1 cellular context compared by ENCODE assay signal in genomic region chr20:23586735-23587525, GRCh38.
TF ChIP-seq lines count a peak whose summit lies in the region.

No MANE protein-coding gene starts in this region.

TF ChIP-seq in HepG2, 621 proteins besides CTCF, POLR2A, EP300 and RAD21 (continued from another document and continues in another):
- no peak for TF ChIP-seq DBP (CRISPR knock-in tag; IDR thresholded peaks at IDR 0.05; ENCODE audit: not compliant biosample characterization)
- peak; percentile 56; the same call in 1 of the 2 replicates for TF ChIP-seq ZNF784 (CRISPR knock-in tag; IDR thresholded peaks at IDR 0.05; ENCODE audit: borderline replicate concordance)
- TF ChIP-seq E2F1 (CRISPR knock-in tag; IDR thresholded peaks at IDR 0.05) = no peak
- no peak for TF ChIP-seq ZNF180 (CRISPR knock-in tag; IDR thresholded peaks at IDR 0.05; ENCODE audit: borderline replicate concordance, low read depth)
- no peak for TF ChIP-seq FOXC1 (CRISPR knock-in tag; IDR thresholded peaks at IDR 0.05; ENCODE audit: borderline replicate concordance)
- no peak for TF ChIP-seq ZNF430 (CRISPR knock-in tag; IDR thresholded peaks at IDR 0.05)
- no peak for TF ChIP-seq NFIB (CRISPR knock-in tag; IDR thresholded peaks at IDR 0.05; ENCODE audit: borderline replicate concordance)
- no peak for TF ChIP-seq PCBP2 (optimal IDR thresholded peaks at IDR 0.05; ENCODE audit: low read depth, low read length, poor library complexity, severe bottlenecking)
- TF ChIP-seq, protein P1, sequence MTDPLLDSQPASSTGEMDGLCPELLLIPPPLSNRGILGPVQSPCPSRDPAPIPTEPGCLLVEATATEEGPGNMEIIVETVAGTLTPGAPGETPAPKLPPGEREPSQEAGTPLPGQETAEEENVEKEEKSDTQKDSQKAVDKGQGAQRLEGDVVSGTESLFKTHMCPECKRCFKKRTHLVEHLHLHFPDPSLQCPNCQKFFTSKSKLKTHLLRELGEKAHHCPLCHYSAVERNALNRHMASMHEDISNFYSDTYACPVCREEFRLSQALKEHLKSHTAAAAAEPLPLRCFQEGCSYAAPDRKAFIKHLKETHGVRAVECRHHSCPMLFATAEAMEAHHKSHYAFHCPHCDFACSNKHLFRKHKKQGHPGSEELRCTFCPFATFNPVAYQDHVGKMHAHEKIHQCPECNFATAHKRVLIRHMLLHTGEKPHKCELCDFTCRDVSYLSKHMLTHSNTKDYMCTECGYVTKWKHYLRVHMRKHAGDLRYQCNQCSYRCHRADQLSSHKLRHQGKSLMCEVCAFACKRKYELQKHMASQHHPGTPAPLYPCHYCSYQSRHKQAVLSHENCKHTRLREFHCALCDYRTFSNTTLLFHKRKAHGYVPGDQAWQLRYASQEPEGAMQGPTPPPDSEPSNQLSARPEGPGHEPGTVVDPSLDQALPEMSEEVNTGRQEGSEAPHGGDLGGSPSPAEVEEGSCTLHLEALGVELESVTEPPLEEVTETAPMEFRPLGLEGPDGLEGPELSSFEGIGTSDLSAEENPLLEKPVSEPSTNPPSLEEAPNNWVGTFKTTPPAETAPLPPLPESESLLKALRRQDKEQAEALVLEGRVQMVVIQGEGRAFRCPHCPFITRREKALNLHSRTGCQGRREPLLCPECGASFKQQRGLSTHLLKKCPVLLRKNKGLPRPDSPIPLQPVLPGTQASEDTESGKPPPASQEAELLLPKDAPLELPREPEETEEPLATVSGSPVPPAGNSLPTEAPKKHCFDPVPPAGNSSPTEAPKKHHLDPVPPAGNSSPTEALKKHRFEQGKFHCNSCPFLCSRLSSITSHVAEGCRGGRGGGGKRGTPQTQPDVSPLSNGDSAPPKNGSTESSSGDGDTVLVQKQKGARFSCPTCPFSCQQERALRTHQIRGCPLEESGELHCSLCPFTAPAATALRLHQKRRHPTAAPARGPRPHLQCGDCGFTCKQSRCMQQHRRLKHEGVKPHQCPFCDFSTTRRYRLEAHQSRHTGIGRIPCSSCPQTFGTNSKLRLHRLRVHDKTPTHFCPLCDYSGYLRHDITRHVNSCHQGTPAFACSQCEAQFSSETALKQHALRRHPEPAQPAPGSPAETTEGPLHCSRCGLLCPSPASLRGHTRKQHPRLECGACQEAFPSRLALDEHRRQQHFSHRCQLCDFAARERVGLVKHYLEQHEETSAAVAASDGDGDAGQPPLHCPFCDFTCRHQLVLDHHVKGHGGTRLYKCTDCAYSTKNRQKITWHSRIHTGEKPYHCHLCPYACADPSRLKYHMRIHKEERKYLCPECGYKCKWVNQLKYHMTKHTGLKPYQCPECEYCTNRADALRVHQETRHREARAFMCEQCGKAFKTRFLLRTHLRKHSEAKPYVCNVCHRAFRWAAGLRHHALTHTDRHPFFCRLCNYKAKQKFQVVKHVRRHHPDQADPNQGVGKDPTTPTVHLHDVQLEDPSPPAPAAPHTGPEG (CRISPR knock-in tag; IDR thresholded peaks at IDR 0.05) = no peak
- 0 out of 2 replicates have a peak, but pooled peaks have one; percentile 28 for TF ChIP-seq POLR2AphosphoS5 (IDR thresholded peaks at IDR 0.05; ENCODE audit: low read depth, low read length)
- peak; percentile 10 for TF ChIP-seq RBM39 (IDR thresholded peaks at IDR 0.05; ENCODE audit: low read depth, low read length, poor library complexity, severe bottlenecking)
- TF ChIP-seq ZNF720 (CRISPR knock-in tag; IDR thresholded peaks at IDR 0.05) = no peak
- TF ChIP-seq, protein P2, sequence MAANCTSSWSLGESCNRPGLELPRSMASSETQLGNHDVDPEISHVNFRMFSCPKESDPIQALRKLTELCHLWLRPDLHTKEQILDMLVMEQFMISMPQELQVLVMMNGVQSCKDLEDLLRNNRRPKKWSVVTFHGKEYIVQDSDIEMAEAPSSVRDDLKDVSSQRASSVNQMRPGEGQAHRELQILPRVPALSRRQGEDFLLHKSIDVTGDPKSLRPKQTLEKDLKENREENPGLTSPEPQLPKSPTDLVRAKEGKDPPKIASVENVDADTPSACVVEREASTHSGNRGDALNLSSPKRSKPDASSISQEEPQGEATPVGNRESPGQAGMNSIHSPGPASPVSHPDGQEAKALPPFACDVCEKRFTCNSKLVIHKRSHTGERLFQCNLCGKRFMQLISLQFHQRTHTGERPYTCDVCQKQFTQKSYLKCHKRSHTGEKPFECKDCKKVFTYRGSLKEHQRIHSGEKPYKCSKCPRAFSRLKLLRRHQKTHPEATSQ (CRISPR knock-in tag; IDR thresholded peaks at IDR 0.05; ENCODE audit: borderline replicate concordance) = no peak
- TF ChIP-seq MLLT10 (CRISPR knock-in tag; IDR thresholded peaks at IDR 0.05) = no peak
- TF ChIP-seq HNRNPUL1 (IDR thresholded peaks at IDR 0.05; ENCODE audit: low read depth, low read length) = no peak
- peak; percentile 11; the same call in 1 of the 2 replicates for TF ChIP-seq ZNF12 (CRISPR knock-in tag; IDR thresholded peaks at IDR 0.05)
- TF ChIP-seq MTA1 (CRISPR knock-in tag; IDR thresholded peaks at IDR 0.05; ENCODE audit: borderline replicate concordance) = no peak
- peak; percentile 40; the same call in 1 of the 2 replicates for TF ChIP-seq REXO4 (CRISPR knock-in tag; IDR thresholded peaks at IDR 0.05; ENCODE audit: borderline replicate concordance)
- no peak for TF ChIP-seq NR2F6 (IDR thresholded peaks at IDR 0.05)
- TF ChIP-seq NR2F6 (CRISPR knock-in tag; IDR thresholded peaks at IDR 0.05) = 0 out of 2 replicates have a peak, but pooled peaks have one; percentile 41
- TF ChIP-seq ZNF841 (CRISPR knock-in tag; IDR thresholded peaks at IDR 0.05; ENCODE audit: borderline replicate concordance) = no peak
- 0 out of 2 replicates have a peak, but pooled peaks have one; percentile 53 for TF ChIP-seq ZNF678 (CRISPR knock-in tag; IDR thresholded peaks at IDR 0.05)
- no peak for TF ChIP-seq SP1 (IDR thresholded peaks at IDR 0.05)
- no peak for TF ChIP-seq SP1 (CRISPR knock-in tag; IDR thresholded peaks at IDR 0.05)
- TF ChIP-seq, protein P3, sequence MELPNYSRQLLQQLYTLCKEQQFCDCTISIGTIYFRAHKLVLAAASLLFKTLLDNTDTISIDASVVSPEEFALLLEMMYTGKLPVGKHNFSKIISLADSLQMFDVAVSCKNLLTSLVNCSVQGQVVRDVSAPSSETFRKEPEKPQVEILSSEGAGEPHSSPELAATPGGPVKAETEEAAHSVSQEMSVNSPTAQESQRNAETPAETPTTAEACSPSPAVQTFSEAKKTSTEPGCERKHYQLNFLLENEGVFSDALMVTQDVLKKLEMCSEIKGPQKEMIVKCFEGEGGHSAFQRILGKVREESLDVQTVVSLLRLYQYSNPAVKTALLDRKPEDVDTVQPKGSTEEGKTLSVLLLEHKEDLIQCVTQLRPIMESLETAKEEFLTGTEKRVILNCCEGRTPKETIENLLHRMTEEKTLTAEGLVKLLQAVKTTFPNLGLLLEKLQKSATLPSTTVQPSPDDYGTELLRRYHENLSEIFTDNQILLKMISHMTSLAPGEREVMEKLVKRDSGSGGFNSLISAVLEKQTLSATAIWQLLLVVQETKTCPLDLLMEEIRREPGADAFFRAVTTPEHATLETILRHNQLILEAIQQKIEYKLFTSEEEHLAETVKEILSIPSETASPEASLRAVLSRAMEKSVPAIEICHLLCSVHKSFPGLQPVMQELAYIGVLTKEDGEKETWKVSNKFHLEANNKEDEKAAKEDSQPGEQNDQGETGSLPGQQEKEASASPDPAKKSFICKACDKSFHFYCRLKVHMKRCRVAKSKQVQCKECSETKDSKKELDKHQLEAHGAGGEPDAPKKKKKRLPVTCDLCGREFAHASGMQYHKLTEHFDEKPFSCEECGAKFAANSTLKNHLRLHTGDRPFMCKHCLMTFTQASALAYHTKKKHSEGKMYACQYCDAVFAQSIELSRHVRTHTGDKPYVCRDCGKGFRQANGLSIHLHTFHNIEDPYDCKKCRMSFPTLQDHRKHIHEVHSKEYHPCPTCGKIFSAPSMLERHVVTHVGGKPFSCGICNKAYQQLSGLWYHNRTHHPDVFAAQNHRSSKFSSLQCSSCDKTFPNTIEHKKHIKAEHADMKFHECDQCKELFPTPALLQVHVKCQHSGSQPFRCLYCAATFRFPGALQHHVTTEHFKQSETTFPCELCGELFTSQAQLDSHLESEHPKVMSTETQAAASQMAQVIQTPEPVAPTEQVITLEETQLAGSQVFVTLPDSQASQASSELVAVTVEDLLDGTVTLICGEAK (IDR thresholded peaks at IDR 0.05) = no peak
- TF ChIP-seq, protein P3 (CRISPR knock-in tag; IDR thresholded peaks at IDR 0.05) = peak; percentile 55; the same call in 1 of the 2 replicates
- no peak for TF ChIP-seq HOXA5 (CRISPR knock-in tag; IDR thresholded peaks at IDR 0.05)
- TF ChIP-seq IKZF1 (IDR thresholded peaks at IDR 0.05) = no peak
- no peak for TF ChIP-seq MED8 (CRISPR knock-in tag; IDR thresholded peaks at IDR 0.05; ENCODE audit: insufficient replicate concordance)
- TF ChIP-seq, protein P4, sequence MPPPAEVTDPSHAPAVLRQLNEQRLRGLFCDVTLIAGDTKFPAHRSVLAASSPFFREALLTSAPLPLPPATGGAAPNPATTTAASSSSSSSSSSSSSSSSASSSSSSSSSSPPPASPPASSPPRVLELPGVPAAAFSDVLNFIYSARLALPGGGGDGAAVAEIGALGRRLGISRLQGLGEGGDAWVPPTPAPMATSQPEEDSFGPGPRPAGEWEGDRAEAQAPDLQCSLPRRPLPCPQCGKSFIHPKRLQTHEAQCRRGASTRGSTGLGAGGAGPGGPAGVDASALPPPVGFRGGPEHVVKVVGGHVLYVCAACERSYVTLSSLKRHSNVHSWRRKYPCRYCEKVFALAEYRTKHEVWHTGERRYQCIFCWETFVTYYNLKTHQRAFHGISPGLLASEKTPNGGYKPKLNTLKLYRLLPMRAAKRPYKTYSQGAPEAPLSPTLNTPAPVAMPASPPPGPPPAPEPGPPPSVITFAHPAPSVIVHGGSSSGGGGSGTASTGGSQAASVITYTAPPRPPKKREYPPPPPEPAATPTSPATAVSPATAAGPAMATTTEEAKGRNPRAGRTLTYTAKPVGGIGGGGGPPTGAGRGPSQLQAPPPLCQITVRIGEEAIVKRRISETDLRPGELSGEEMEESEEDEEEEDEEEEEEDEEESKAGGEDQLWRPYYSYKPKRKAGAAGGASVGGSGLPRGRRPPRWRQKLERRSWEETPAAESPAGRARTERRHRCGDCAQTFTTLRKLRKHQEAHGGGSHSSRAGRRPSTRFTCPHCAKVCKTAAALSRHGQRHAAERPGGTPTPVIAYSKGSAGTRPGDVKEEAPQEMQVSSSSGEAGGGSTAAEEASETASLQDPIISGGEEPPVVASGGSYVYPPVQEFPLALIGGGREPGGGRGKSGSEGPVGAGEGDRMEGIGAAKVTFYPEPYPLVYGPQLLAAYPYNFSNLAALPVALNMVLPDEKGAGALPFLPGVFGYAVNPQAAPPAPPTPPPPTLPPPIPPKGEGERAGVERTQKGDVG (CRISPR knock-in tag; IDR thresholded peaks at IDR 0.05; ENCODE audit: borderline replicate concordance) = no peak
- TF ChIP-seq RFX1 (IDR thresholded peaks at IDR 0.05) = no peak
- TF ChIP-seq ZNF530 (CRISPR knock-in tag; IDR thresholded peaks at IDR 0.05; ENCODE audit: low read depth) = no peak
- no peak for TF ChIP-seq ZNF235 (CRISPR knock-in tag; IDR thresholded peaks at IDR 0.05; ENCODE audit: borderline replicate concordance)
- TF ChIP-seq PAX8 (CRISPR knock-in tag; IDR thresholded peaks at IDR 0.05; ENCODE audit: borderline replicate concordance) = no peak; the same call in 1 of the 2 replicates
- no peak for TF ChIP-seq MTA3 (CRISPR knock-in tag; IDR thresholded peaks at IDR 0.05)
- TF ChIP-seq HOXA9 (CRISPR knock-in tag; IDR thresholded peaks at IDR 0.05; ENCODE audit: borderline replicate concordance) = 0 out of 2 replicates have a peak, but pooled peaks have one; percentile 35
